In the genomic region with DNA sequence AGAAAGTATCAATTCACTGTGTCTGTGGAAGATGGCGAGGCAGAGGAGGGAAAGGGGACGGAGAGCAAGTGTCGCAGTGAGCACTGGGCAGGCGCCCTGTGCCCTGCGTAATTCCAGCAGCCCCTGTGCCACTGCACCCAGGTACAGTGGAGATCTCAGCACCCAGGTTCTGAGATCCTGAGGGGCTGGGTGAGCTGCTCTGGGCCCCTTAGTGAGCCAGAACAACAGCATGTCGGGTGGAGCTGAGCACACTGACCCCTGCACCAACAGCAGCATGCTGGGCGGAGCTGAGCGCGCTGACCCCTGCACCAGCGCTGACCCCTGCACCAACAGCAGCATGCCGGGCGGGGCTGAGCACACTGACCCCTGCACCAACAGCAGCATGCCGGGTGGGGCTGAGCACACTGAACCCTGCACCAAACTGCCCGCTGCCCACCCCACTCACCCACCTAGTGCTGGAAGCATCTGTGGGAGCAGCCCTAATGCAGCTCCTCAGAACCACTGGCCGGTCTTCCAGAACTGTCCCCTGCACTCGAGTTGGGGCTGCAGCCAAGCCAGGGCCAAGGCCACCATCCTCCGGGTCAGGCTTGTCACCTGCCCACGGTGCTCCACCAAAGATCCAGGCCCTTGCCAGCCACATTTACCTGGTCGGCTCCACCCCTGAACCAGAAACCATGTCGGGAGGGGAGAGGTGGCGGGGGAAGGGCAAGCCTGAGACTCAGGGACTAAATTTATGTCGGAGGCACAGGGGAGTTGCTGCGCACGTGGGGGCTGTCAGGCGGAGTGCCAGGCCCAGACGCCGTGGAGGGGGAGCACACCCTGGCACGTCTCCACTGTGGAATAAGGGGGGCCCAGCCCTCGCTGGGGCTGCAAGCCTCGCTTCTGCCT, we compare ENCODE assay signal across 1 cellular context.
TF ChIP-seq lines count a peak whose summit lies in the region.

No MANE protein-coding gene starts in this region.

TF ChIP-seq in HepG2, 621 proteins besides CTCF, POLR2A, EP300 and RAD21 (continued from another document and continues in another):
- TF ChIP-seq, protein P1, sequence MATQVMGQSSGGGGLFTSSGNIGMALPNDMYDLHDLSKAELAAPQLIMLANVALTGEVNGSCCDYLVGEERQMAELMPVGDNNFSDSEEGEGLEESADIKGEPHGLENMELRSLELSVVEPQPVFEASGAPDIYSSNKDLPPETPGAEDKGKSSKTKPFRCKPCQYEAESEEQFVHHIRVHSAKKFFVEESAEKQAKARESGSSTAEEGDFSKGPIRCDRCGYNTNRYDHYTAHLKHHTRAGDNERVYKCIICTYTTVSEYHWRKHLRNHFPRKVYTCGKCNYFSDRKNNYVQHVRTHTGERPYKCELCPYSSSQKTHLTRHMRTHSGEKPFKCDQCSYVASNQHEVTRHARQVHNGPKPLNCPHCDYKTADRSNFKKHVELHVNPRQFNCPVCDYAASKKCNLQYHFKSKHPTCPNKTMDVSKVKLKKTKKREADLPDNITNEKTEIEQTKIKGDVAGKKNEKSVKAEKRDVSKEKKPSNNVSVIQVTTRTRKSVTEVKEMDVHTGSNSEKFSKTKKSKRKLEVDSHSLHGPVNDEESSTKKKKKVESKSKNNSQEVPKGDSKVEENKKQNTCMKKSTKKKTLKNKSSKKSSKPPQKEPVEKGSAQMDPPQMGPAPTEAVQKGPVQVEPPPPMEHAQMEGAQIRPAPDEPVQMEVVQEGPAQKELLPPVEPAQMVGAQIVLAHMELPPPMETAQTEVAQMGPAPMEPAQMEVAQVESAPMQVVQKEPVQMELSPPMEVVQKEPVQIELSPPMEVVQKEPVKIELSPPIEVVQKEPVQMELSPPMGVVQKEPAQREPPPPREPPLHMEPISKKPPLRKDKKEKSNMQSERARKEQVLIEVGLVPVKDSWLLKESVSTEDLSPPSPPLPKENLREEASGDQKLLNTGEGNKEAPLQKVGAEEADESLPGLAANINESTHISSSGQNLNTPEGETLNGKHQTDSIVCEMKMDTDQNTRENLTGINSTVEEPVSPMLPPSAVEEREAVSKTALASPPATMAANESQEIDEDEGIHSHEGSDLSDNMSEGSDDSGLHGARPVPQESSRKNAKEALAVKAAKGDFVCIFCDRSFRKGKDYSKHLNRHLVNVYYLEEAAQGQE (IDR thresholded peaks at IDR 0.05; ENCODE audit: borderline replicate concordance in 1 of 2, low read depth in 1 of 2, low read length in 2 of 2) = no peak
- no peak for TF ChIP-seq ZGPAT (CRISPR knock-in tag; IDR thresholded peaks at IDR 0.05)
- TF ChIP-seq ZNF234 (CRISPR knock-in tag; conservative IDR thresholded peaks at IDR 0.05) = no peak; the same call in 1 of the 2 replicates
- peak; percentile 14; the same call in 1 of the 2 replicates for TF ChIP-seq GLI4 (CRISPR knock-in tag; IDR thresholded peaks at IDR 0.05; ENCODE audit: borderline replicate concordance)
- TF ChIP-seq DMAP1 (CRISPR knock-in tag; IDR thresholded peaks at IDR 0.05) = peak; percentile 57; the same call in 1 of the 2 replicates
- TF ChIP-seq, protein P2, sequence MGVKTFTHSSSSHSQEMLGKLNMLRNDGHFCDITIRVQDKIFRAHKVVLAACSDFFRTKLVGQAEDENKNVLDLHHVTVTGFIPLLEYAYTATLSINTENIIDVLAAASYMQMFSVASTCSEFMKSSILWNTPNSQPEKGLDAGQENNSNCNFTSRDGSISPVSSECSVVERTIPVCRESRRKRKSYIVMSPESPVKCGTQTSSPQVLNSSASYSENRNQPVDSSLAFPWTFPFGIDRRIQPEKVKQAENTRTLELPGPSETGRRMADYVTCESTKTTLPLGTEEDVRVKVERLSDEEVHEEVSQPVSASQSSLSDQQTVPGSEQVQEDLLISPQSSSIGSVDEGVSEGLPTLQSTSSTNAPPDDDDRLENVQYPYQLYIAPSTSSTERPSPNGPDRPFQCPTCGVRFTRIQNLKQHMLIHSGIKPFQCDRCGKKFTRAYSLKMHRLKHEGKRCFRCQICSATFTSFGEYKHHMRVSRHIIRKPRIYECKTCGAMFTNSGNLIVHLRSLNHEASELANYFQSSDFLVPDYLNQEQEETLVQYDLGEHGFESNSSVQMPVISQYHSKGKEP (CRISPR knock-in tag; IDR thresholded peaks at IDR 0.05) = no peak
- no peak for TF ChIP-seq ZNF24 (IDR thresholded peaks at IDR 0.05)
- TF ChIP-seq BCL6 (CRISPR knock-in tag; IDR thresholded peaks at IDR 0.05) = 0 out of 2 replicates have a peak, but pooled peaks have one; percentile 18
- TF ChIP-seq CBX1 (IDR thresholded peaks at IDR 0.05; ENCODE audit: low read depth) = peak; percentile 17
- TF ChIP-seq HOXA9 (CRISPR knock-in tag; IDR thresholded peaks at IDR 0.05; ENCODE audit: borderline replicate concordance) = no peak
- TF ChIP-seq, protein P3, sequence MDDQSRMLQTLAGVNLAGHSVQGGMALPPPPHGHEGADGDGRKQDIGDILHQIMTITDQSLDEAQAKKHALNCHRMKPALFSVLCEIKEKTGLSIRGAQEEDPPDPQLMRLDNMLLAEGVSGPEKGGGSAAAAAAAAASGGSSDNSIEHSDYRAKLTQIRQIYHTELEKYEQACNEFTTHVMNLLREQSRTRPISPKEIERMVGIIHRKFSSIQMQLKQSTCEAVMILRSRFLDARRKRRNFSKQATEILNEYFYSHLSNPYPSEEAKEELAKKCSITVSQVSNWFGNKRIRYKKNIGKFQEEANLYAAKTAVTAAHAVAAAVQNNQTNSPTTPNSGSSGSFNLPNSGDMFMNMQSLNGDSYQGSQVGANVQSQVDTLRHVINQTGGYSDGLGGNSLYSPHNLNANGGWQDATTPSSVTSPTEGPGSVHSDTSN (CRISPR knock-in tag; IDR thresholded peaks at IDR 0.05; ENCODE audit: borderline replicate concordance) = no peak
- 0 out of 2 replicates have a peak, but pooled peaks have one; percentile 6 for TF ChIP-seq HOXA5 (CRISPR knock-in tag; IDR thresholded peaks at IDR 0.05)
- TF ChIP-seq ZFX (CRISPR knock-in tag; IDR thresholded peaks at IDR 0.05; ENCODE audit: low read depth) = peak; percentile 51
- no peak for TF ChIP-seq ZFP1 (CRISPR knock-in tag; IDR thresholded peaks at IDR 0.05)
- TF ChIP-seq JUN (CRISPR knock-in tag; IDR thresholded peaks at IDR 0.05) = no peak; the same call in 1 of the 2 replicates
- no peak for TF ChIP-seq SOX6 (IDR thresholded peaks at IDR 0.05)
- TF ChIP-seq SOX6 (CRISPR knock-in tag; IDR thresholded peaks at IDR 0.05) = peak; percentile 66
- TF ChIP-seq, protein P4, sequence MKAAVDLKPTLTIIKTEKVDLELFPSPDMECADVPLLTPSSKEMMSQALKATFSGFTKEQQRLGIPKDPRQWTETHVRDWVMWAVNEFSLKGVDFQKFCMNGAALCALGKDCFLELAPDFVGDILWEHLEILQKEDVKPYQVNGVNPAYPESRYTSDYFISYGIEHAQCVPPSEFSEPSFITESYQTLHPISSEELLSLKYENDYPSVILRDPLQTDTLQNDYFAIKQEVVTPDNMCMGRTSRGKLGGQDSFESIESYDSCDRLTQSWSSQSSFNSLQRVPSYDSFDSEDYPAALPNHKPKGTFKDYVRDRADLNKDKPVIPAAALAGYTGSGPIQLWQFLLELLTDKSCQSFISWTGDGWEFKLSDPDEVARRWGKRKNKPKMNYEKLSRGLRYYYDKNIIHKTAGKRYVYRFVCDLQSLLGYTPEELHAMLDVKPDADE (CRISPR knock-in tag; IDR thresholded peaks at IDR 0.05) = no peak
- TF ChIP-seq, protein P5, sequence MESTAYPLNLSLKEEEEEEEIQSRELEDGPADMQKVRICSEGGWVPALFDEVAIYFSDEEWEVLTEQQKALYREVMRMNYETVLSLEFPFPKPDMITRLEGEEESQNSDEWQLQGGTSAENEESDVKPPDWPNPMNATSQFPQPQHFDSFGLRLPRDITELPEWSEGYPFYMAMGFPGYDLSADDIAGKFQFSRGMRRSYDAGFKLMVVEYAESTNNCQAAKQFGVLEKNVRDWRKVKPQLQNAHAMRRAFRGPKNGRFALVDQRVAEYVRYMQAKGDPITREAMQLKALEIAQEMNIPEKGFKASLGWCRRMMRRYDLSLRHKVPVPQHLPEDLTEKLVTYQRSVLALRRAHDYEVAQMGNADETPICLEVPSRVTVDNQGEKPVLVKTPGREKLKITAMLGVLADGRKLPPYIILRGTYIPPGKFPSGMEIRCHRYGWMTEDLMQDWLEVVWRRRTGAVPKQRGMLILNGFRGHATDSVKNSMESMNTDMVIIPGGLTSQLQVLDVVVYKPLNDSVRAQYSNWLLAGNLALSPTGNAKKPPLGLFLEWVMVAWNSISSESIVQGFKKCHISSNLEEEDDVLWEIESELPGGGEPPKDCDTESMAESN (CRISPR knock-in tag; conservative IDR thresholded peaks at IDR 0.05) = 0 out of 2 replicates have a peak, but pooled peaks have one; percentile 39
- TF ChIP-seq ZNF670 (CRISPR knock-in tag; IDR thresholded peaks at IDR 0.05; ENCODE audit: borderline replicate concordance) = no peak
- TF ChIP-seq KDM3A (CRISPR knock-in tag; IDR thresholded peaks at IDR 0.05; ENCODE audit: low read depth) = no peak
- TF ChIP-seq ZNF563 (CRISPR knock-in tag; IDR thresholded peaks at IDR 0.05) = peak; percentile 54; the same call in 1 of the 2 replicates
- TF ChIP-seq ZBTB34 (CRISPR knock-in tag; IDR thresholded peaks at IDR 0.05) = peak; percentile 64; the same call in 1 of the 2 replicates
- TF ChIP-seq SALL1 (CRISPR knock-in tag; IDR thresholded peaks at IDR 0.05) = peak; percentile 88
- TF ChIP-seq ZNF329 (CRISPR knock-in tag; IDR thresholded peaks at IDR 0.05; ENCODE audit: low read depth) = 0 out of 2 replicates have a peak, but pooled peaks have one; percentile 17
- TF ChIP-seq, protein P6, sequence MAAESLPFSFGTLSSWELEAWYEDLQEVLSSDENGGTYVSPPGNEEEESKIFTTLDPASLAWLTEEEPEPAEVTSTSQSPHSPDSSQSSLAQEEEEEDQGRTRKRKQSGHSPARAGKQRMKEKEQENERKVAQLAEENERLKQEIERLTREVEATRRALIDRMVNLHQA (CRISPR knock-in tag; IDR thresholded peaks at IDR 0.05) = no peak
- 0 out of 2 replicates have a peak, but pooled peaks have one; percentile 34 for TF ChIP-seq ZNF446 (CRISPR knock-in tag; IDR thresholded peaks at IDR 0.05)
- 0 out of 2 replicates have a peak, but pooled peaks have one; percentile 13 for TF ChIP-seq ZNF547 (CRISPR knock-in tag; IDR thresholded peaks at IDR 0.05)
- no peak for TF ChIP-seq ZNF891 (CRISPR knock-in tag; IDR thresholded peaks at IDR 0.05)
- TF ChIP-seq ATRX (CRISPR knock-in tag; IDR thresholded peaks at IDR 0.05; ENCODE audit: borderline replicate concordance) = no peak
- TF ChIP-seq NCOR1 (IDR thresholded peaks at IDR 0.05; ENCODE audit: borderline replicate concordance, low read length) = peak; percentile 47; the same call in 1 of the 2 replicates
- no peak for TF ChIP-seq MTF1 (CRISPR knock-in tag; IDR thresholded peaks at IDR 0.05)
- no peak for TF ChIP-seq ZNF556 (CRISPR knock-in tag; IDR thresholded peaks at IDR 0.05; ENCODE audit: borderline replicate concordance)
- 0 out of 2 replicates have a peak, but pooled peaks have one; percentile 25 for TF ChIP-seq PPARG (CRISPR knock-in tag; conservative IDR thresholded peaks at IDR 0.05)
- 0 out of 2 replicates have a peak, but pooled peaks have one; percentile 73 for TF ChIP-seq AKAP8 (CRISPR knock-in tag; IDR thresholded peaks at IDR 0.05)
- no peak for TF ChIP-seq GABPA (IDR thresholded peaks at IDR 0.05; ENCODE audit: low read depth, low read length)
- TF ChIP-seq GABPA (CRISPR knock-in tag; IDR thresholded peaks at IDR 0.05; ENCODE audit: low read depth) = no peak
- TF ChIP-seq, protein P7, sequence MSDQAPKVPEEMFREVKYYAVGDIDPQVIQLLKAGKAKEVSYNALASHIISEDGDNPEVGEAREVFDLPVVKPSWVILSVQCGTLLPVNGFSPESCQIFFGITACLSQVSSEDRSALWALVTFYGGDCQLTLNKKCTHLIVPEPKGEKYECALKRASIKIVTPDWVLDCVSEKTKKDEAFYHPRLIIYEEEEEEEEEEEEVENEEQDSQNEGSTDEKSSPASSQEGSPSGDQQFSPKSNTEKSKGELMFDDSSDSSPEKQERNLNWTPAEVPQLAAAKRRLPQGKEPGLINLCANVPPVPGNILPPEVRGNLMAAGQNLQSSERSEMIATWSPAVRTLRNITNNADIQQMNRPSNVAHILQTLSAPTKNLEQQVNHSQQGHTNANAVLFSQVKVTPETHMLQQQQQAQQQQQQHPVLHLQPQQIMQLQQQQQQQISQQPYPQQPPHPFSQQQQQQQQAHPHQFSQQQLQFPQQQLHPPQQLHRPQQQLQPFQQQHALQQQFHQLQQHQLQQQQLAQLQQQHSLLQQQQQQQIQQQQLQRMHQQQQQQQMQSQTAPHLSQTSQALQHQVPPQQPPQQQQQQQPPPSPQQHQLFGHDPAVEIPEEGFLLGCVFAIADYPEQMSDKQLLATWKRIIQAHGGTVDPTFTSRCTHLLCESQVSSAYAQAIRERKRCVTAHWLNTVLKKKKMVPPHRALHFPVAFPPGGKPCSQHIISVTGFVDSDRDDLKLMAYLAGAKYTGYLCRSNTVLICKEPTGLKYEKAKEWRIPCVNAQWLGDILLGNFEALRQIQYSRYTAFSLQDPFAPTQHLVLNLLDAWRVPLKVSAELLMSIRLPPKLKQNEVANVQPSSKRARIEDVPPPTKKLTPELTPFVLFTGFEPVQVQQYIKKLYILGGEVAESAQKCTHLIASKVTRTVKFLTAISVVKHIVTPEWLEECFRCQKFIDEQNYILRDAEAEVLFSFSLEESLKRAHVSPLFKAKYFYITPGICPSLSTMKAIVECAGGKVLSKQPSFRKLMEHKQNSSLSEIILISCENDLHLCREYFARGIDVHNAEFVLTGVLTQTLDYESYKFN (CRISPR knock-in tag; conservative IDR thresholded peaks at IDR 0.05) = peak; percentile 90
- TF ChIP-seq ZNF136 (CRISPR knock-in tag; IDR thresholded peaks at IDR 0.05; ENCODE audit: low read depth) = 0 out of 2 replicates have a peak, but pooled peaks have one; percentile 31
- TF ChIP-seq, protein P8, sequence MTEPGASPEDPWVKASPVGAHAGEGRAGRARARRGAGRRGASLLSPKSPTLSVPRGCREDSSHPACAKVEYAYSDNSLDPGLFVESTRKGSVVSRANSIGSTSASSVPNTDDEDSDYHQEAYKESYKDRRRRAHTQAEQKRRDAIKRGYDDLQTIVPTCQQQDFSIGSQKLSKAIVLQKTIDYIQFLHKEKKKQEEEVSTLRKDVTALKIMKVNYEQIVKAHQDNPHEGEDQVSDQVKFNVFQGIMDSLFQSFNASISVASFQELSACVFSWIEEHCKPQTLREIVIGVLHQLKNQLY (CRISPR knock-in tag; IDR thresholded peaks at IDR 0.05) = peak; percentile 91
